In genomic region chr7:4093035-4093434, GRCh38 we compare ENCODE assay signal across 17 cellular contexts.
DNase-seq lines count a peak whose midpoint lies in the region; ATAC-seq, FAIRE-seq and TF ChIP-seq lines count a peak whose summit lies in the region.
"Had no signal": no experiment of that assay in that cellular context is flagged by ENCODE, and none has a peak within 500 bp of the region (broad histone marks: within the 10 kb centered on the region; RNA-seq: fewer than 3 reads in every experiment).

No MANE protein-coding gene starts in this region.

- H3K36me3 ChIP-seq in mucosa of descending colon (ENCODE audit: low read depth) = no peaks in the 10 kb centered on the region

- peak; percentile 35 for FAIRE-seq in endometrium (lab: Jason Lieb, UNC)
- FAIRE-seq: GM12878, GM19239 had no signal

- no peaks in the 10 kb centered on the region for H3K27me3 Mint-ChIP-seq in activated T-helper 1 cell treated with anti-CD3 and anti-CD28 coated beads, Interleukin-12 subunit alpha, Interleukin-12 subunit beta, Interleukin-2, Interleukin-4 antibody, amounts not matched to agents 30 ng/mL and 10 ng/mL and 1 ng/mL, durations not matched to agents 14 hours and 24 hours and 36 hours (ENCODE audit: insufficient read depth)
- H3K27me3 Mint-ChIP-seq: CD4-positive, CD25-positive, alpha-beta regulatory T cell had no signal

- DNase-seq in NCI-H526 treated with DMSO at 0.1 percent for 48 hours (lab: John Stamatoyannopoulos, UW) (peak; percentile 57), mucosa of descending colon (no peak)
- no peak for DNase-seq in activated naive CD4-positive, alpha-beta T cell treated with anti-CD3 and anti-CD28 coated beads, Interleukin-2, amount 50 U/mL, for 16 hours
- DNase-seq in activated T-helper 1 cell treated with anti-CD3 and anti-CD28 coated beads, Interleukin-12 subunit alpha, Interleukin-12 subunit beta, Interleukin-2, Interleukin-4 antibody, amounts not matched to agents 30 ng/mL and 10 ng/mL and 1 ng/mL, durations not matched to agents 14 hours and 24 hours and 36 hours (ENCODE audit: low spot score) = no peak
- DNase-seq in NK-92 treated with Interleukin-12 subunit alpha and Interleukin-12 subunit beta, amount 100 ng/mL, for 24 hours (lab: John Stamatoyannopoulos, UW) = no peak
- DNase-seq: CD4-positive, CD25-positive, alpha-beta regulatory T cell; CD8-positive, alpha-beta T cell; DMS153; EL; GDM1; H9 had no signal

- no peaks in the 10 kb centered on the region for H3K36me3 Mint-ChIP-seq in activated T-helper 1 cell treated with anti-CD3 and anti-CD28 coated beads, Interleukin-12 subunit alpha, Interleukin-12 subunit beta, Interleukin-2, Interleukin-4 antibody, amounts not matched to agents 30 ng/mL and 10 ng/mL and 1 ng/mL, durations not matched to agents 14 hours and 24 hours and 36 hours (ENCODE audit: low read depth)
- H3K36me3 Mint-ChIP-seq: CD4-positive, CD25-positive, alpha-beta regulatory T cell; CD8-positive, alpha-beta T cell had no signal

- H3K27ac Mint-ChIP-seq in activated T-helper 1 cell treated with anti-CD3 and anti-CD28 coated beads, Interleukin-12 subunit alpha, Interleukin-12 subunit beta, Interleukin-2, Interleukin-4 antibody, amounts not matched to agents 30 ng/mL and 10 ng/mL and 1 ng/mL, durations not matched to agents 14 hours and 24 hours and 36 hours = no peak overlapping the region
- H3K27ac Mint-ChIP-seq: CD4-positive, CD25-positive, alpha-beta regulatory T cell; CD8-positive, alpha-beta T cell; GM23338 had no signal

- H3K9me3 ChIP-seq in mucosa of descending colon = no peaks in the 10 kb centered on the region
- H3K9me3 ChIP-seq: Caco-2 had no signal

- H3K4me3 ChIP-seq in mucosa of descending colon = no peak overlapping the region
- H3K4me3 ChIP-seq: GM12878, GM23338 had no signal

- no peaks in the 10 kb centered on the region for H3K4me1 Mint-ChIP-seq in activated T-helper 1 cell treated with anti-CD3 and anti-CD28 coated beads, Interleukin-12 subunit alpha, Interleukin-12 subunit beta, Interleukin-2, Interleukin-4 antibody, amounts not matched to agents 30 ng/mL and 10 ng/mL and 1 ng/mL, durations not matched to agents 14 hours and 24 hours and 36 hours (ENCODE audit: low read depth)
- H3K4me1 Mint-ChIP-seq: CD4-positive, CD25-positive, alpha-beta regulatory T cell; GM23338; H9 had no signal

- peaks cover 8% of the 10 kb centered on the region for H3K9me3 Mint-ChIP-seq in activated T-helper 1 cell treated with anti-CD3 and anti-CD28 coated beads, Interleukin-12 subunit alpha, Interleukin-12 subunit beta, Interleukin-2, Interleukin-4 antibody, amounts not matched to agents 30 ng/mL and 10 ng/mL and 1 ng/mL, durations not matched to agents 14 hours and 24 hours and 36 hours
- H3K9me3 Mint-ChIP-seq: CD4-positive, CD25-positive, alpha-beta regulatory T cell had no signal

- TF ChIP-seq CTCF in mucosa of descending colon (IDR thresholded peaks at IDR 0.05) = no peak

- H3K4me1 ChIP-seq in mucosa of descending colon (ENCODE audit: low read depth) = peaks cover 2% of the 10 kb centered on the region
- H3K4me1 ChIP-seq: Caco-2 had no signal

- peak; percentile 55 for ATAC-seq in mucosa of descending colon
- ATAC-seq: CD8-positive, alpha-beta T cell; GM12878; GM23338; HCT116 had no signal

- intact Hi-C loops in mucosa of descending colon (cut with DNase I, micrococcal nuclease) = no loop called here
- intact Hi-C loops in activated T-helper 1 cell treated with anti-CD3 and anti-CD28 coated beads, Interleukin-12 subunit alpha, Interleukin-12 subunit beta, Interleukin-2, Interleukin-4 antibody, amounts not matched to agents 30 ng/mL and 10 ng/mL and 1 ng/mL, durations not matched to agents 14 hours and 24 hours and 36 hours (cut with micrococcal nuclease) = no loop called here

- no peak overlapping the region for H3K4me3 Mint-ChIP-seq in activated T-helper 1 cell treated with anti-CD3 and anti-CD28 coated beads, Interleukin-12 subunit alpha, Interleukin-12 subunit beta, Interleukin-2, Interleukin-4 antibody, amounts not matched to agents 30 ng/mL and 10 ng/mL and 1 ng/mL, durations not matched to agents 14 hours and 24 hours and 36 hours
- H3K4me3 Mint-ChIP-seq: CD4-positive, CD25-positive, alpha-beta regulatory T cell; CD8-positive, alpha-beta T cell; GM23338; H9 had no signal
